In the genomic region with DNA sequence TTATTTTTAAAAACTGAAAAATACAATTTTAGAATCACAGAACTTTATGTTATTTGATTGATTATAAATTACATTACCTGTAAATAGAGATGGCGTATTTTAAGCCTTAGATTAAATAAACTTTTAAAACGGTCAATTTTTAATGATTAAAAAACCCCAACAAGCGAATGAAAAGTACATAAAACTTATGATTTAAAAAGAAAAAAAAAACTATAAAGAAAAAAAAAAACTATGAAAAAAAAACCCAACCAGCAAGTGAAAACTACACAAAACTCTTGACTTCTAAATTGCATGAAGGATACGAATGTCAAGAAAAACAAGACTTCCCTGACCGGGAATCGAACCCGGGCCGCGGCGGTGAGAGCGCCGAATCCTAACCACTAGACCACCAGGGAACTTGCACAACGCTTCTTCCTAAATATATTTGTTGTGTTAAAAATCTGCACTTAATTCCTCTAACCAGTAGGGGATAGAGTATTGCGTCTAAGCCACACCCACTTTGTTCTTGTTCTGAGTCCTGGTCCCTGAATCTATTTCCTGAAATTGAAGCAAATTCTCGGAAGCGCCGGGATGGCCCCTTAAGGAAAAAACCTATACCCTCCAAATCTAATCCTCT, we compare ENCODE assay signal across 8 cellular contexts. TPM values are rescaled to one million over a fixed set of nuclear protein-coding genes. Genes with fewer than 3 reads are reported as not detected.
DNase-seq lines count a peak whose midpoint lies in the region; ATAC-seq, FAIRE-seq and TF ChIP-seq lines count a peak whose summit lies in the region.

No MANE protein-coding gene starts in this region.

- no peak overlapping the region for H4K8ac ChIP-seq in H1 (ENCODE audit: extremely low read depth, insufficient read depth, low read length)

- no peak overlapping the region for H2BK120ac ChIP-seq in H1 (replicated peaks; ENCODE audit: low read depth, low read length)

- TF ChIP-seq POLR2A in H1 (IDR thresholded peaks at IDR 0.05; ENCODE audit: control extremely low read depth in 1 of 2, low read depth in 2 of 2, low read length in 2 of 2): no peak; a peak in 1 of 3 replicates

- H2BK15ac ChIP-seq in H1 (ENCODE audit: low read length): no peak overlapping the region

- no peak overlapping the region for H3K27ac Mint-ChIP-seq in CD4-positive, alpha-beta T cell
- no peak overlapping the region for H3K27ac Mint-ChIP-seq in memory B cell

- WGBS in H1 (ENCODE audit: extremely low coverage in 1 of 2, insufficient coverage in 1 of 2, insufficient read length in 1 of 2, insufficient replicate concordance in 2 of 2, low coverage in 1 of 2, low lambda C conversion rate in 2 of 2, missing lambda C conversion rate in 1 of 2), 2 experiments: 10% methylated on average over 17 of the region's 17 CpGs; no CpG with 5 or more reads in 1 of the 2 experiments

- no peak overlapping the region for H3K23ac ChIP-seq in H1 (ENCODE audit: insufficient read length)

- H2AFZ ChIP-seq in H1 (ENCODE audit: low read length): peak overlapping the region; percentile 94

- H3K4me1 Mint-ChIP-seq in CD4-positive, alpha-beta T cell (ENCODE audit: low read depth): peaks cover 13% of the 10 kb centered on the region
- peaks cover 10% of the 10 kb centered on the region for H3K4me1 Mint-ChIP-seq in memory B cell

- no peaks in the 10 kb centered on the region for H3K27me3 ChIP-seq in CD4-positive, alpha-beta T cell (ENCODE audit: control insufficient read depth, insufficient read depth, low read length)
- H3K27me3 ChIP-seq in H1 (replicated peaks in 1 of 4; ENCODE audit: control insufficient read depth in 3 of 4, extremely low read depth in 1 of 4, insufficient read depth in 3 of 4, low read length in 3 of 4): no peaks in the 10 kb centered on the region

- no peak for TF ChIP-seq CTCF in CD4-positive, alpha-beta T cell (IDR thresholded peaks at IDR 0.05)
- TF ChIP-seq CTCF in H1 (IDR thresholded peaks at IDR 0.05; ENCODE audit: control extremely low read depth in 1 of 3, insufficient read depth in 1 of 3, low read depth in 1 of 3, low read length in 3 of 3): peak in 2 of 3 experiments; percentile 5 to 11; a peak in 1 of 4 replicates

- no peak overlapping the region for H3K18ac ChIP-seq in H1 (ENCODE audit: extremely low read depth, low read length)

- no peak for TF ChIP-seq RAD21 in H1 (IDR thresholded peaks at IDR 0.05 in 1 of 2, conservative IDR thresholded peaks at IDR 0.05 in 1 of 2; ENCODE audit: low read depth in 2 of 2, low read length in 2 of 2)

- H3K36me3 Mint-ChIP-seq in CD4-positive, alpha-beta T cell (ENCODE audit: low read depth): no peaks in the 10 kb centered on the region
- no peaks in the 10 kb centered on the region for H3K36me3 Mint-ChIP-seq in memory B cell

- intact Hi-C loops in CD4-positive, alpha-beta T cell (cut with DNase I, micrococcal nuclease): loop anchor here (1.0 to 10.0 kb wide), 5 partner anchors 11 to 1485 kb away; a partner anchor contains a TSS

- no peak overlapping the region for H3K4me3 Mint-ChIP-seq in CD4-positive, alpha-beta T cell
- no peak overlapping the region for H3K4me3 Mint-ChIP-seq in memory B cell

- no peak overlapping the region for H2BK12ac ChIP-seq in H1 (ENCODE audit: low read depth, low read length)

- H3K27ac ChIP-seq in CD4-positive, alpha-beta T cell (ENCODE audit: low read depth, low read length): peak overlapping the region; percentile 93
- H3K27ac ChIP-seq in H1 (ENCODE audit: low read depth, low read length): no peak overlapping the region

- H2AK5ac ChIP-seq in H1 (ENCODE audit: low read depth, low read length): no peak overlapping the region

- no peaks in the 10 kb centered on the region for H4K20me1 ChIP-seq in H1 (replicated peaks in 1 of 2; ENCODE audit: control insufficient read depth in 1 of 2, insufficient read depth in 2 of 2, low read length in 2 of 2)

- H3K27me3 Mint-ChIP-seq in CD4-positive, alpha-beta T cell: no peaks in the 10 kb centered on the region
- no peaks in the 10 kb centered on the region for H3K27me3 Mint-ChIP-seq in memory B cell

- H3K4ac ChIP-seq in H1 (replicated peaks; ENCODE audit: insufficient read length, low read depth, low read length): no peak overlapping the region

- no peak overlapping the region for H4K5ac ChIP-seq in H1 (ENCODE audit: insufficient read length, low read depth, low read length)

- CTCF ChIA-PET in CD4-positive, alpha-beta T cell (lab: Charles Lee): interaction anchor here (0.6 to 4.2 kb wide), 5 partner anchors 11 to 194 kb away, joined by 3 to 72 read pairs (median 8); a partner anchor contains a TSS
- CTCF ChIA-PET in H1 (lab: Charles Lee; ENCODE audit: partially characterized antibody): interaction anchor here (1.1 to 3.5 kb wide), 8 partner anchors 11 to 469 kb away, joined by 3 to 30 read pairs (median 8); a partner anchor contains a TSS

- H3K9me3 Mint-ChIP-seq in CD4-positive, alpha-beta T cell: no peaks in the 10 kb centered on the region
- no peaks in the 10 kb centered on the region for H3K9me3 Mint-ChIP-seq in memory B cell

- H3K9ac ChIP-seq in H1 (replicated peaks in 1 of 4; ENCODE audit: extremely low read depth in 1 of 4, low read depth in 3 of 4, low read length in 3 of 4): peak overlapping the region in 3 of 4 experiments; percentile 60 to 77 (median 66); a peak in 4 of 7 replicates

- no peak overlapping the region for H4K91ac ChIP-seq in H1 (replicated peaks; ENCODE audit: insufficient read length, low read length)

- H3K9me3 ChIP-seq in CD4-positive, alpha-beta T cell (ENCODE audit: control insufficient read depth, low read length): no peaks in the 10 kb centered on the region
- peaks cover 0 to 2% of the 10 kb centered on the region in 2 experiments; a peak in 1 of 4 replicates for H3K9me3 ChIP-seq in H1 (ENCODE audit: insufficient read depth in 2 of 2, low read depth in 1 of 2, low read length in 1 of 2)

- no peaks in the 10 kb centered on the region for H3K79me2 ChIP-seq in H1 (ENCODE audit: control insufficient read depth in 1 of 2, insufficient read depth in 2 of 2, low read length in 2 of 2)

- FAIRE-seq in H1 (lab: Jason Lieb, UNC): peak; percentile 93

- H3K23me2 ChIP-seq in H1 (ENCODE audit: low read depth, low read length): peaks cover 7% of the 10 kb centered on the region

- H3K56ac ChIP-seq in H1 (replicated peaks; ENCODE audit: insufficient read length, low read depth, low read length): no peak overlapping the region

- H3K36me3 ChIP-seq in H1 (ENCODE audit: control insufficient read depth in 2 of 4, insufficient read depth in 4 of 4, low read length in 3 of 4): no peaks in the 10 kb centered on the region

- DNase-seq in CD4-positive, alpha-beta T cell: peak; percentile 72 to 89 (median 80)
- peak; percentile 90 for DNase-seq in HK-2 (ENCODE audit: unreplicated experiment)
- DNase-seq in NCI-H82 treated with DMSO at 0.1 percent for 48 hours (lab: John Stamatoyannopoulos, UW; ENCODE audit: unreplicated experiment): peak; percentile 97
- peak; percentile 58 to 74 for DNase-seq in activated CD8-positive, alpha-beta memory T cell treated with anti-CD3 and anti-CD28 coated beads for 1 hour (ENCODE audit: extremely low read depth in 1 of 2, low read depth in 1 of 2)
- peak in 1 of 2 experiments; percentile 94 for DNase-seq in H1 (ENCODE audit: low read depth in 1 of 2, low spot score in 2 of 2)
- DNase-seq in memory B cell (ENCODE audit: low spot score in 2 of 2): peak; percentile 79 to 95
- peak; percentile 54 to 82 (median 68) for DNase-seq in stimulated activated CD4-positive, alpha-beta T cell treated with anti-CD3 and anti-CD28 coated beads, TNF-alpha, amount 100 ng/mL, for 48 hours (ENCODE audit: low read depth in 3 of 3)

- no peaks in the 10 kb centered on the region for H3K79me1 ChIP-seq in H1 (ENCODE audit: low read depth, low read length)

- ATAC-seq in CD4-positive, alpha-beta T cell (ENCODE audit: poor library complexity): peak; percentile 76
- ATAC-seq in GM19463 (IDR thresholded peaks at IDR 0.05; ENCODE audit: unreplicated experiment): peak; percentile 75
- peak; percentile 77 for ATAC-seq in memory B cell (ENCODE audit: low read depth)

- peak overlapping the region; percentile 75 to 78 for H3K4me2 ChIP-seq in H1 (ENCODE audit: insufficient read depth in 1 of 2, low read depth in 2 of 2, low read length in 2 of 2)

- peak in 1 of 2 experiments; percentile 25; a peak in 1 of 3 replicates for TF ChIP-seq EP300 in H1 (IDR thresholded peaks at IDR 0.05; ENCODE audit: borderline replicate concordance in 1 of 2, low read depth in 2 of 2, low read length in 2 of 2)

- H3K4me3 ChIP-seq in H1 (ENCODE audit: extremely low read depth in 1 of 4, insufficient read depth in 2 of 4, low read depth in 3 of 4, low read length in 4 of 4): peak overlapping the region; percentile 78 to 97 (median 87)

- no peak overlapping the region for H2BK5ac ChIP-seq in H1 (ENCODE audit: low read depth, low read length)

- H3K14ac ChIP-seq in H1 (ENCODE audit: insufficient read length): no peak overlapping the region

- no peaks in the 10 kb centered on the region; a peak in 1 of 7 replicates for H3K4me1 ChIP-seq in H1 (replicated peaks in 1 of 4; ENCODE audit: control insufficient read depth in 3 of 4, insufficient read depth in 4 of 4, low read length in 3 of 4)

- POLR2A ChIA-PET in CD4-positive, alpha-beta T cell (lab: Charles Lee): interaction anchor here (1.1 to 4.4 kb wide), 20 partner anchors 10 to 1703 kb away, joined by 3 to 528 read pairs (median 7); a partner anchor contains a TSS
- POLR2A ChIA-PET in H1 (lab: Charles Lee; ENCODE audit: partially characterized antibody): interaction anchor here (0.8 to 2.5 kb wide), 10 partner anchors 10 to 424 kb away, joined by 3 to 66 read pairs (median 3); a partner anchor contains a TSS

- H2BK20ac ChIP-seq in H1 (ENCODE audit: low read length): no peak overlapping the region

RNA-seq across cellular contexts. Expression of a gene that starts 10.7 kb away (rescaled TPM):
- 10 to 100 TPM; 34.6 to 35.7 TPM for total RNA-seq in CD4-positive, alpha-beta T cell
- 10.3 and 10.7 TPM in 2 replicates for total RNA-seq in H1 (2021; fragmentation: NEBNext Ultra II Directional; extraction: Animal tissue kit (Norgen Biotek cat#: 25700))
- 2.0 and 2.6 TPM in 2 replicates for polyA plus RNA-seq in H1 (2011; rRNA removed)
- 4.1 TPM for polyA plus RNA-seq in H1 (2011; cell fraction: cytosol; rRNA removed)
- polyA plus RNA-seq in H1 (2011; cell fraction: nucleus; rRNA removed): 6.6 TPM
- 5.3 to 12.3 TPM (median 5.7 TPM) in 4 replicates for polyA plus RNA-seq in H1 (2012, experiment 1 of 2)
- 0.34 TPM for polyA plus RNA-seq in H1 (2012, experiment 2 of 2)
- 7.8 TPM for polyA plus RNA-seq in H1 (2013, experiment 1 of 2)
- 6.5 TPM for polyA plus RNA-seq in H1 (2013, experiment 2 of 2)
- polyA minus RNA-seq in H1 (2011; rRNA and poly(A)+ RNA removed): 19.8 and 24.2 TPM in 2 replicates
- polyA minus RNA-seq in H1 (2011; cell fraction: cytosol; rRNA and poly(A)+ RNA removed): 7.0 TPM
- 12.3 TPM for polyA minus RNA-seq in H1 (2011; cell fraction: nucleus; rRNA and poly(A)+ RNA removed)

RNA-seq across cellular contexts. Expression of a gene that starts 30.6 kb away (rescaled TPM):
- total RNA-seq in CD4-positive, alpha-beta T cell: under 1 TPM; 0.08 to 0.30 TPM
- total RNA-seq in H1 (2021; fragmentation: NEBNext Ultra II Directional; extraction: Animal tissue kit (Norgen Biotek cat#: 25700)): 16.2 and 17.7 TPM in 2 replicates
- 9.1 and 12.6 TPM in 2 replicates for polyA plus RNA-seq in H1 (2011; rRNA removed)
- polyA plus RNA-seq in H1 (2011; cell fraction: cytosol; rRNA removed): 7.7 TPM
- 8.0 TPM for polyA plus RNA-seq in H1 (2011; cell fraction: nucleus; rRNA removed)
- polyA plus RNA-seq in H1 (2012, experiment 1 of 2): 6.4 to 8.2 TPM (median 7.2 TPM) in 4 replicates
- polyA plus RNA-seq in H1 (2012, experiment 2 of 2): 6.0 TPM
- 10.8 TPM for polyA plus RNA-seq in H1 (2013, experiment 1 of 2)
- polyA plus RNA-seq in H1 (2013, experiment 2 of 2): 11.3 TPM
- 4.2 TPM in 2 replicates for polyA minus RNA-seq in H1 (2011; rRNA and poly(A)+ RNA removed)
- polyA minus RNA-seq in H1 (2011; cell fraction: cytosol; rRNA and poly(A)+ RNA removed): 7.3 TPM
- 6.2 TPM for polyA minus RNA-seq in H1 (2011; cell fraction: nucleus; rRNA and poly(A)+ RNA removed)

Comparison
In these comparisons a context has a peak if more than half of its experiments do, and no peak if none do; other contexts are left out.
1. RNA of a gene that starts 30.6 kb away (total RNA-seq): 16.2 to 17.7 TPM in H1; 0.08 to 0.30 TPM in CD4-positive, alpha-beta T cell; every median in the first group is over 10 times any median in the second.
2. Peak in every context shown above with its lines, with median percentiles within 50 percentile points of each other: ATAC-seq.